Comparison of ENCODE assay signal across 12 cellular contexts in genomic region chr2:143085125-143085784, GRCh38. TPM values are rescaled to one million over a fixed set of nuclear protein-coding genes. Genes with fewer than 3 reads are reported as not detected.
DNase-seq lines count a peak whose midpoint lies in the region; ATAC-seq and TF ChIP-seq lines count a peak whose summit lies in the region.
"Had no signal": no experiment of that assay in that cellular context is flagged by ENCODE, and none has a peak within 500 bp of the region (broad histone marks: within the 10 kb centered on the region; RNA-seq: fewer than 3 reads in every experiment).

No MANE protein-coding gene starts in this region.

- H3K36me3 ChIP-seq in right lobe of liver, result no peaks in the 10 kb centered on the region
- H3K36me3 ChIP-seq: cardiac muscle cell, esophagus squamous epithelium, prostate gland had no signal

- no peak overlapping the region for H3K4me3 ChIP-seq in right lobe of liver
- H3K4me3 ChIP-seq: cardiac muscle cell, esophagus squamous epithelium, prostate gland had no signal

- H3K27me3 Mint-ChIP-seq in activated T-cell treated with anti-CD3 and anti-CD28 coated beads, Interleukin-2, amount 50 U/mL, for 4 hours (ENCODE audit: low read depth), result no peaks in the 10 kb centered on the region
- no peaks in the 10 kb centered on the region for H3K27me3 Mint-ChIP-seq in central memory CD8-positive, alpha-beta T cell

- H3K27ac ChIP-seq in right lobe of liver, result no peak overlapping the region
- H3K27ac ChIP-seq: cardiac muscle cell, esophagus squamous epithelium, prostate gland had no signal

- TF ChIP-seq CTCF in right lobe of liver (IDR thresholded peaks at IDR 0.05), result no peak

- no peaks in the 10 kb centered on the region for H3K9me3 ChIP-seq in right lobe of liver
- H3K9me3 ChIP-seq: esophagus squamous epithelium, prostate gland had no signal

- peak; percentile 47 to 55 for ATAC-seq in activated T-cell treated with anti-CD3 and anti-CD28 coated beads, Interleukin-2, amount 50 U/mL, for 4 hours
- ATAC-seq in GM21576 (IDR thresholded peaks at IDR 0.05; ENCODE audit: unreplicated experiment) (peak; percentile 76), HG03159 (IDR thresholded peaks at IDR 0.05; ENCODE audit: unreplicated experiment) (peak; percentile 56), right lobe of liver (no peak)
- ATAC-seq in central memory CD8-positive, alpha-beta T cell (replicated peaks; ENCODE audit: extremely low read depth, poor library complexity, severe bottlenecking), result no peak

- intact Hi-C loops in right lobe of liver (cut with DNase I), result no loop called here

- no peaks in the 10 kb centered on the region for H3K27me3 ChIP-seq in right lobe of liver
- H3K27me3 ChIP-seq: cardiac muscle cell, esophagus squamous epithelium had no signal

- peak overlapping the region; percentile 32 for H3K27ac Mint-ChIP-seq in central memory CD8-positive, alpha-beta T cell (ENCODE audit: low read depth)

- no peak for TF ChIP-seq POLR2A in right lobe of liver (IDR thresholded peaks at IDR 0.05)

- H3K4me1 Mint-ChIP-seq in activated T-cell treated with anti-CD3 and anti-CD28 coated beads, Interleukin-2, amount 50 U/mL, for 4 hours (ENCODE audit: low read depth), result peaks cover 22% of the 10 kb centered on the region
- peaks cover 12% of the 10 kb centered on the region for H3K4me1 Mint-ChIP-seq in central memory CD8-positive, alpha-beta T cell

- no peak for DNase-seq in activated T-cell treated with anti-CD3 and anti-CD28 coated beads, Interleukin-2, amount 50 U/mL, for 4 hours
- no peak for DNase-seq in activated T-cell treated with anti-CD3 and anti-CD28 coated beads, Interleukin-2, amount 50 U/mL, for 1 hour
- DNase-seq in central memory CD8-positive, alpha-beta T cell (ENCODE audit: low spot score in 2 of 2), result no peak
- no peak for DNase-seq in HK-2 (ENCODE audit: unreplicated experiment)
- DNase-seq in right lobe of liver, result no peak
- no peak for DNase-seq in COLO668 (lab: John Stamatoyannopoulos, UW; ENCODE audit: unreplicated experiment)
- DNase-seq: esophagus squamous epithelium, NCI-H2227 treated with DMSO at 0.1 percent for 48 hours had no signal

- H3K4me3 Mint-ChIP-seq in activated T-cell treated with anti-CD3 and anti-CD28 coated beads, Interleukin-2, amount 50 U/mL, for 4 hours, result no peak overlapping the region
- H3K4me3 Mint-ChIP-seq in central memory CD8-positive, alpha-beta T cell, result peak overlapping the region; percentile 10

- no peaks in the 10 kb centered on the region for H3K9me3 Mint-ChIP-seq in activated T-cell treated with anti-CD3 and anti-CD28 coated beads, Interleukin-2, amount 50 U/mL, for 4 hours
- H3K9me3 Mint-ChIP-seq in central memory CD8-positive, alpha-beta T cell, result no peaks in the 10 kb centered on the region

- 64% methylated on average over 1 of the region's 1 CpG for WGBS in right lobe of liver (ENCODE audit: insufficient coverage, low coverage, low lambda C conversion rate, missing lambda C conversion rate)

- H3K4me1 ChIP-seq in right lobe of liver, result no peaks in the 10 kb centered on the region
- H3K4me1 ChIP-seq: esophagus squamous epithelium, prostate gland had no signal

- no peaks in the 10 kb centered on the region for H3K36me3 Mint-ChIP-seq in activated T-cell treated with anti-CD3 and anti-CD28 coated beads, Interleukin-2, amount 50 U/mL, for 4 hours (ENCODE audit: insufficient read depth)
- H3K36me3 Mint-ChIP-seq in central memory CD8-positive, alpha-beta T cell (ENCODE audit: insufficient read depth), result no peaks in the 10 kb centered on the region

RNA-seq across cellular contexts. Expression of gene ARHGAP15, which starts 44.0 kb away (rescaled TPM):
- total RNA-seq in activated T-cell treated with anti-CD3 and anti-CD28 coated beads, Interleukin-2, amount 50 U/mL, for 4 hours, result 10 to 100 TPM; 16.3 to 26.5 (median 25.6) TPM
- total RNA-seq in right lobe of liver, result 1 to 10 TPM; 3.3 to 8.2 (median 6.6) TPM
- total RNA-seq: cardiac muscle cell had no signal

Comparison
In these comparisons a context has a peak if more than half of its experiments do, and no peak if none do; other contexts are left out.
1. ATAC-seq: peak in activated T-cell treated with anti-CD3 and anti-CD28 coated beads, Interleukin-2, amount 50 U/mL, for 4 hours (2 of 2), GM21576 (single experiment) and HG03159 (single experiment); none in central memory CD8-positive, alpha-beta T cell (single experiment) and right lobe of liver (0 of 4).